Comparison of ENCODE assay signal across 29 cellular contexts in genomic region chr11:69304258-69304657, GRCh38. TPM values are rescaled to one million over a fixed set of nuclear protein-coding genes. Genes with fewer than 3 reads are reported as not detected.
"Had no signal": no experiment of that assay in that cellular context is flagged by ENCODE, and none has a peak within 500 bp of the region (broad histone marks: within the 10 kb centered on the region; RNA-seq: fewer than 3 reads in every experiment).

No MANE protein-coding gene starts in this region.

- ATAC-seq: activated CD8-positive, alpha-beta T cell treated with anti-CD3 and anti-CD28 coated beads for 36 hours; activated T-cell treated with anti-CD3 and anti-CD28 coated beads, Interleukin-2, amount 50 U/mL, for 72 hours; activated T-helper 17 cell treated with anti-CD3 and anti-CD28 coated beads, Interleukin-2, amount 50 U/mL, for 72 hours had no signal

- H3K36me3 Mint-ChIP-seq: brain had no signal

- H3K27me3 ChIP-seq: colonic mucosa, MG63, SJCRH30 had no signal

- H3K9me3 Mint-ChIP-seq: activated CD4-positive, alpha-beta T cell treated with anti-CD3 and anti-CD28 coated beads, Interleukin-2, amount 10 ng/mL, durations not matched to agents 24 days and 14 days; activated CD8-positive, alpha-beta T cell treated with anti-CD3 and anti-CD28 coated beads for 36 hours; activated T-cell treated with anti-CD3 and anti-CD28 coated beads, Interleukin-2, amount 50 U/mL, for 72 hours; activated T-helper 17 cell treated with anti-CD3 and anti-CD28 coated beads, Interleukin-2, amount 50 U/mL, for 72 hours had no signal

- H3K27ac Mint-ChIP-seq: activated CD4-positive, alpha-beta T cell treated with anti-CD3 and anti-CD28 coated beads, Interleukin-2, amount 10 ng/mL, durations not matched to agents 24 days and 14 days; activated CD8-positive, alpha-beta T cell treated with anti-CD3 and anti-CD28 coated beads for 36 hours; activated T-cell treated with anti-CD3 and anti-CD28 coated beads, Interleukin-2, amount 50 U/mL, for 72 hours; activated T-helper 17 cell treated with anti-CD3 and anti-CD28 coated beads, Interleukin-2, amount 50 U/mL, for 72 hours had no signal

- DNase-seq: activated CD4-positive, alpha-beta T cell treated with anti-CD3 and anti-CD28 coated beads, Interleukin-2, amount 10 ng/mL, durations not matched to agents 24 days and 14 days; activated CD4-positive, alpha-beta T cell treated with anti-CD3 and anti-CD28 coated beads, Interleukin-2, amount 50 U/mL, for 4 hours; activated CD8-positive, alpha-beta T cell treated with anti-CD3 and anti-CD28 coated beads for 36 hours; activated effector memory CD4-positive, alpha-beta T cell treated with anti-CD3 and anti-CD28 coated beads, Interleukin-2, amount 50 U/mL, for 16 hours; activated naive CD4-positive, alpha-beta T cell; activated naive CD4-positive, alpha-beta T cell treated with anti-CD3 and anti-CD28 coated beads, Interleukin-2, amount 50 U/mL, for 16 hours; activated T-cell treated with anti-CD3 and anti-CD28 coated beads, Interleukin-2, amount 50 U/mL, for 1 hour; activated T-cell treated with anti-CD3 and anti-CD28 coated beads, Interleukin-2, amount 50 U/mL, for 72 hours; anterior cingulate cortex; central memory CD4-positive, alpha-beta T cell; colonic mucosa; MG63; NCI-H1048; NCI-H1105 treated with DMSO at 0.1 percent for 48 hours; NCI-H1436; NCI-H1694; NCI-H1930; NCI-H345; NCI-H524 treated with DMSO at 0.1 percent for 48 hours; Right ventricle myocardium superior; SJCRH30 had no signal

- H3K4me3 Mint-ChIP-seq: activated CD4-positive, alpha-beta T cell treated with anti-CD3 and anti-CD28 coated beads, Interleukin-2, amount 10 ng/mL, durations not matched to agents 24 days and 14 days; activated CD8-positive, alpha-beta T cell treated with anti-CD3 and anti-CD28 coated beads for 36 hours; activated T-cell treated with anti-CD3 and anti-CD28 coated beads, Interleukin-2, amount 50 U/mL, for 72 hours; activated T-helper 17 cell treated with anti-CD3 and anti-CD28 coated beads, Interleukin-2, amount 50 U/mL, for 72 hours; brain had no signal

- H3K27me3 Mint-ChIP-seq: activated CD4-positive, alpha-beta T cell treated with anti-CD3 and anti-CD28 coated beads, Interleukin-2, amount 10 ng/mL, durations not matched to agents 24 days and 14 days; activated CD8-positive, alpha-beta T cell treated with anti-CD3 and anti-CD28 coated beads for 36 hours; activated T-helper 17 cell treated with anti-CD3 and anti-CD28 coated beads, Interleukin-2, amount 50 U/mL, for 72 hours had no signal

- H3K4me3 ChIP-seq: colonic mucosa, MG63, SJCRH30, SK-N-MC had no signal

- H3K36me3 ChIP-seq: colonic mucosa, MG63, SJCRH30 had no signal

- H3K9me3 ChIP-seq: colonic mucosa, MG63, SJCRH30 had no signal

- H3K27ac ChIP-seq: colonic mucosa, RWPE1, SJCRH30, SK-N-MC had no signal

- FAIRE-seq: RCC 7860, TTC549 had no signal

RNA-seq across cellular contexts. Expression of gene MYEOV, which starts 10.3 kb away (rescaled TPM):
- total RNA-seq: activated CD8-positive, alpha-beta T cell treated with anti-CD3 and anti-CD28 coated beads for 36 hours; Right ventricle myocardium superior; T-helper 1 cell treated with Interleukin-12 subunit alpha and Interleukin-12 subunit beta and Interleukin-4 antibody, amounts not matched to agents 30 ng/mL and 1 ng/mL, for 36 hours; T-helper 2 cell treated with Interferon-gamma antibody and Interleukin-4, amounts not matched to agents 100 ng/mL and 5 ng/mL, for 36 hours had no signal
